Comparison of ENCODE assay signal across 17 cellular contexts in genomic region chr10:71605263-71605962, GRCh38.
"Had no signal": no experiment of that assay in that cellular context is flagged by ENCODE, and none has a peak within 500 bp of the region (broad histone marks: within the 10 kb centered on the region; RNA-seq: fewer than 3 reads in every experiment).

No MANE protein-coding gene starts in this region.

- H3K27ac Mint-ChIP-seq: activated naive CD4-positive, alpha-beta T cell treated with anti-CD3 and anti-CD28 coated beads, Interleukin-2, amount 10 ng/mL, durations not matched to agents 7 days and 5 days; natural killer cell treated with Interleukin-12 subunit alpha and Interleukin-12 subunit beta and Interleukin-15 and Interleukin-18, amount 100 ng/mL, for 72 hours had no signal

- H3K4me3 Mint-ChIP-seq: activated naive CD4-positive, alpha-beta T cell treated with anti-CD3 and anti-CD28 coated beads, Interleukin-2, amount 10 ng/mL, durations not matched to agents 7 days and 5 days; activated T-cell treated with anti-CD3 and anti-CD28 coated beads, Interleukin-2, amount 50 U/mL, for 4 hours; natural killer cell treated with Interleukin-12 subunit alpha and Interleukin-12 subunit beta and Interleukin-15 and Interleukin-18, amount 100 ng/mL, for 72 hours; type B pancreatic cell; WTC11 had no signal

- ATAC-seq: activated T-cell treated with anti-CD3 and anti-CD28 coated beads, Interleukin-2, amount 50 U/mL, for 4 hours; gastroesophageal sphincter; heart left ventricle; left cardiac atrium; natural killer cell treated with Interleukin-12 subunit alpha and Interleukin-12 subunit beta and Interleukin-15 and Interleukin-18, amount 100 ng/mL, for 72 hours; psoas muscle; SK-N-SH treated with all-trans-retinoic acid at 6 μM for 48 hours; WTC11 had no signal

- DNase-seq: activated CD8-positive, alpha-beta memory T cell treated with anti-CD3 and anti-CD28 coated beads for 24 hours; activated CD8-positive, alpha-beta memory T cell treated with anti-CD3 and anti-CD28 coated beads, Interleukin-2, amount 50 U/mL, for 4 hours; activated naive CD4-positive, alpha-beta T cell treated with anti-CD3 and anti-CD28 coated beads, Interleukin-2, amount 10 ng/mL, durations not matched to agents 7 days and 5 days; activated T-cell treated with anti-CD3 and anti-CD28 coated beads, Interleukin-2, amount 50 U/mL, for 4 hours; adrenal gland; cerebellar nuclear complex; heart left ventricle; islet precursor cell; left cardiac atrium; ovary; psoas muscle; testis had no signal

- H3K9me3 Mint-ChIP-seq: activated naive CD4-positive, alpha-beta T cell treated with anti-CD3 and anti-CD28 coated beads, Interleukin-2, amount 10 ng/mL, durations not matched to agents 7 days and 5 days; activated T-cell treated with anti-CD3 and anti-CD28 coated beads, Interleukin-2, amount 50 U/mL, for 4 hours; natural killer cell treated with Interleukin-12 subunit alpha and Interleukin-12 subunit beta and Interleukin-15 and Interleukin-18, amount 100 ng/mL, for 72 hours; type B pancreatic cell; WTC11 had no signal

- H3K4me1 Mint-ChIP-seq: activated naive CD4-positive, alpha-beta T cell treated with anti-CD3 and anti-CD28 coated beads, Interleukin-2, amount 10 ng/mL, durations not matched to agents 7 days and 5 days had no signal

- H3K36me3 Mint-ChIP-seq: activated naive CD4-positive, alpha-beta T cell treated with anti-CD3 and anti-CD28 coated beads, Interleukin-2, amount 10 ng/mL, durations not matched to agents 7 days and 5 days; natural killer cell treated with Interleukin-12 subunit alpha and Interleukin-12 subunit beta and Interleukin-15 and Interleukin-18, amount 100 ng/mL, for 72 hours; type B pancreatic cell; WTC11 had no signal
